In genomic region chr12:107200394-107200793, GRCh38 we compare ENCODE assay signal across 11 cellular contexts.
DNase-seq lines count a peak whose midpoint lies in the region; ATAC-seq lines count a peak whose summit lies in the region.
"Had no signal": no experiment of that assay in that cellular context is flagged by ENCODE, and none has a peak within 500 bp of the region (broad histone marks: within the 10 kb centered on the region; RNA-seq: fewer than 3 reads in every experiment).

No MANE protein-coding gene starts in this region.

- no peak overlapping the region for H3K27ac Mint-ChIP-seq in activated CD4-positive, alpha-beta T cell treated with anti-CD3 and anti-CD28 coated beads, Interleukin-2, amount 10 ng/mL, durations not matched to agents 7 days and 5 days
- H3K27ac Mint-ChIP-seq in activated T-helper 17 cell treated with anti-CD3 and anti-CD28 coated beads, Interleukin-2, amount 50 U/mL, for 72 hours, result no peak overlapping the region
- H3K27ac Mint-ChIP-seq: activated CD4-positive, alpha-beta T cell treated with anti-CD3 and anti-CD28 coated beads, Interleukin-2, amount 10 ng/mL, durations not matched to agents 24 days and 14 days had no signal

- ATAC-seq in activated T-helper 17 cell treated with anti-CD3 and anti-CD28 coated beads, Interleukin-2, amount 50 U/mL, for 72 hours (replicated peaks), result peak; percentile 97
- no peak for ATAC-seq in HG02870 (IDR thresholded peaks at IDR 0.05; ENCODE audit: unreplicated experiment)
- no peak for ATAC-seq in HG02884 (IDR thresholded peaks at IDR 0.05; ENCODE audit: unreplicated experiment)
- ATAC-seq in HG03460 (IDR thresholded peaks at IDR 0.05; ENCODE audit: unreplicated experiment), result no peak

- DNase-seq in activated CD4-positive, alpha-beta T cell treated with anti-CD3 and anti-CD28 coated beads for 48 hours, result peak; percentile 16
- no peak for DNase-seq in activated CD4-positive, alpha-beta T cell treated with anti-CD3 and anti-CD28 coated beads, Interleukin-2, amount 10 ng/mL, durations not matched to agents 7 days and 5 days
- peak; percentile 87 for DNase-seq in M059J (ENCODE audit: low read depth)
- peak; percentile 89 for DNase-seq in kidney glomerular epithelial cell (lab: John Stamatoyannopoulos, UW)
- DNase-seq: activated CD4-positive, alpha-beta T cell treated with anti-CD3 and anti-CD28 coated beads, Interleukin-2, amount 10 ng/mL, durations not matched to agents 24 days and 14 days; AML-193; NCI-H510A had no signal

- H3K27me3 Mint-ChIP-seq in activated CD4-positive, alpha-beta T cell treated with anti-CD3 and anti-CD28 coated beads, Interleukin-2, amount 10 ng/mL, durations not matched to agents 7 days and 5 days, result peaks cover 9% of the 10 kb centered on the region
- H3K27me3 Mint-ChIP-seq in activated T-helper 17 cell treated with anti-CD3 and anti-CD28 coated beads, Interleukin-2, amount 50 U/mL, for 72 hours, result peaks cover 6% of the 10 kb centered on the region

- CTCF ChIA-PET in activated CD4-positive, alpha-beta T cell treated with anti-CD3 and anti-CD28 coated beads, Interleukin-2, amount 10 ng/mL, durations not matched to agents 7 days and 5 days (lab: Charles Lee), result no interaction called here

- no peaks in the 10 kb centered on the region for H3K4me1 Mint-ChIP-seq in activated CD4-positive, alpha-beta T cell treated with anti-CD3 and anti-CD28 coated beads, Interleukin-2, amount 10 ng/mL, durations not matched to agents 7 days and 5 days
- H3K4me1 Mint-ChIP-seq in activated T-helper 17 cell treated with anti-CD3 and anti-CD28 coated beads, Interleukin-2, amount 50 U/mL, for 72 hours, result no peaks in the 10 kb centered on the region
- H3K4me1 Mint-ChIP-seq: activated CD4-positive, alpha-beta T cell treated with anti-CD3 and anti-CD28 coated beads, Interleukin-2, amount 10 ng/mL, durations not matched to agents 24 days and 14 days had no signal

- no peak overlapping the region for H3K4me3 Mint-ChIP-seq in activated CD4-positive, alpha-beta T cell treated with anti-CD3 and anti-CD28 coated beads, Interleukin-2, amount 10 ng/mL, durations not matched to agents 7 days and 5 days
- H3K4me3 Mint-ChIP-seq in activated T-helper 17 cell treated with anti-CD3 and anti-CD28 coated beads, Interleukin-2, amount 50 U/mL, for 72 hours, result no peak overlapping the region
- H3K4me3 Mint-ChIP-seq: activated CD4-positive, alpha-beta T cell treated with anti-CD3 and anti-CD28 coated beads, Interleukin-2, amount 10 ng/mL, durations not matched to agents 24 days and 14 days had no signal

- H3K36me3 Mint-ChIP-seq in activated CD4-positive, alpha-beta T cell treated with anti-CD3 and anti-CD28 coated beads, Interleukin-2, amount 10 ng/mL, durations not matched to agents 7 days and 5 days (ENCODE audit: low read depth), result no peaks in the 10 kb centered on the region
- no peaks in the 10 kb centered on the region for H3K36me3 Mint-ChIP-seq in activated T-helper 17 cell treated with anti-CD3 and anti-CD28 coated beads, Interleukin-2, amount 50 U/mL, for 72 hours (ENCODE audit: low read depth)

- POLR2A ChIA-PET in activated CD4-positive, alpha-beta T cell treated with anti-CD3 and anti-CD28 coated beads, Interleukin-2, amount 10 ng/mL, durations not matched to agents 7 days and 5 days (lab: Charles Lee), result no interaction called here

- H3K9me3 Mint-ChIP-seq in activated CD4-positive, alpha-beta T cell treated with anti-CD3 and anti-CD28 coated beads, Interleukin-2, amount 10 ng/mL, durations not matched to agents 7 days and 5 days, result no peaks in the 10 kb centered on the region
- H3K9me3 Mint-ChIP-seq in activated T-helper 17 cell treated with anti-CD3 and anti-CD28 coated beads, Interleukin-2, amount 50 U/mL, for 72 hours, result no peaks in the 10 kb centered on the region
- H3K9me3 Mint-ChIP-seq: activated CD4-positive, alpha-beta T cell treated with anti-CD3 and anti-CD28 coated beads, Interleukin-2, amount 10 ng/mL, durations not matched to agents 24 days and 14 days had no signal
